ENCODE assay signal across 22 cellular contexts in genomic region chr1:201354151-201354900, GRCh38. TPM values are rescaled to one million over a fixed set of nuclear protein-coding genes. Genes with fewer than 3 reads are reported as not detected.
DNase-seq lines count a peak whose midpoint lies in the region; ATAC-seq, FAIRE-seq and TF ChIP-seq lines count a peak whose summit lies in the region.
"Had no signal": no experiment of that assay in that cellular context is flagged by ENCODE, and none has a peak within 500 bp of the region (broad histone marks: within the 10 kb centered on the region; RNA-seq: fewer than 3 reads in every experiment).

No MANE protein-coding gene starts in this region.

- intact Hi-C loops in IMR-90 (cut with micrococcal nuclease), result no loop called here
- intact Hi-C loops in K562 (cut with micrococcal nuclease), result no loop called here
- intact Hi-C loops in kidney (cut with DNase I), result no loop called here
- intact Hi-C loops in posterior vena cava (cut with DNase I), result loop anchor here in 1 of 2 donors (2.0 kb wide), 1 partner anchor 100 kb away; no protein-coding TSS in a partner anchor

- POLR2A ChIA-PET in IMR-90 (lab: Charles Lee; ENCODE audit: unreplicated experiment), result no interaction called here
- POLR2A ChIA-PET in K562 (lab: Yijun Ruan, JAX), result interaction anchor here (1.1 kb wide), 1 partner anchor 48 kb away, joined by 3 read pairs; no protein-coding TSS in a partner anchor

- H3K4ac ChIP-seq in IMR-90 (ENCODE audit: low read depth, low read length), result no peak overlapping the region

- H2BK120ac ChIP-seq in IMR-90 (ENCODE audit: low read depth, low read length), result no peak overlapping the region

- ATAC-seq in IMR-90 (ENCODE audit: low read depth), result no peak
- no peak for ATAC-seq in K562

- no peak overlapping the region for H3K4me2 ChIP-seq in IMR-90 (ENCODE audit: low read depth, low read length)
- H3K4me2 ChIP-seq in K562 (ENCODE audit: insufficient read depth, low read length), result no peak overlapping the region

- no peak overlapping the region for H3K27ac ChIP-seq in IMR-90 (ENCODE audit: insufficient read depth, low read length)
- H3K27ac ChIP-seq in K562 (ENCODE audit: extremely low read depth, low read depth, low read length), result no peak overlapping the region
- no peak overlapping the region for H3K27ac ChIP-seq in kidney (ENCODE audit: low read depth in 2 of 2, low read length in 2 of 2)

- no peak overlapping the region for H2BK15ac ChIP-seq in IMR-90 (ENCODE audit: low read depth, low read length)

- H3K56ac ChIP-seq in IMR-90 (ENCODE audit: extremely low read depth, insufficient read depth, low read length), result no peak overlapping the region

- H3K9ac ChIP-seq in IMR-90 (ENCODE audit: low read depth, low read length) (no peak overlapping the region), K562 (ENCODE audit: insufficient read depth in 1 of 2, low read depth in 2 of 2, low read length in 2 of 2) (no peak overlapping the region), kidney (ENCODE audit: low read length in 2 of 2) (no peak overlapping the region)

- no CpG with 5 or more reads among the region's 9 CpGs for WGBS in IMR-90 (ENCODE audit: extremely low coverage in 2 of 2, insufficient read length in 1 of 2), 2 experiments
- 3% methylated on average over 9 of the region's 9 CpGs for WGBS in K562 (ENCODE audit: insufficient coverage, low coverage, missing lambda C conversion rate)

- BruUV-seq in IMR-90 (replicated peaks; lab: Mats Ljungman, UMichigan), result no TSS peak
- BruUV-seq in K562 (replicated peaks; lab: Mats Ljungman, UMichigan), result no TSS peak

- no peak overlapping the region for H4K8ac ChIP-seq in IMR-90 (ENCODE audit: low read depth in 2 of 2, low read length in 2 of 2)

- no peak overlapping the region for H2AK5ac ChIP-seq in IMR-90 (ENCODE audit: low read depth, low read length)

- dilution Hi-C loops in IMR-90 (cut with HindIII; ENCODE audit: low sequenced_read_pairs, unreplicated experiment), result no loop called here

- in situ Hi-C loops in IMR-90 (cut with MboI; ENCODE audit: low sequenced_read_pairs) (loop anchor here (5.0 kb wide), 1 partner anchor 92 kb away; no protein-coding TSS in a partner anchor), K562 (cut with MboI) (no loop called here)

- peak overlapping the region; percentile 24 for H2AK9ac ChIP-seq in IMR-90 (replicated peaks; ENCODE audit: low read depth, low read length, poor library complexity)

- no peaks in the 10 kb centered on the region; the same call in 1 of the 2 replicates for H4K20me1 ChIP-seq in IMR-90 (ENCODE audit: insufficient read depth, low read length)
- H4K20me1 ChIP-seq in K562 (replicated peaks; ENCODE audit: control insufficient read depth, insufficient read depth, low read length), result peaks cover 13% of the 10 kb centered on the region

- H3K9me1 ChIP-seq in IMR-90 (ENCODE audit: insufficient read depth, low read length) (no peaks in the 10 kb centered on the region), K562 (ENCODE audit: control insufficient read depth, insufficient read depth, low read length) (no peaks in the 10 kb centered on the region)

- no peaks in the 10 kb centered on the region for H3K79me2 ChIP-seq in K562 (ENCODE audit: control insufficient read depth, insufficient read depth, low read length)

- TF ChIP-seq POLR2A in IMR-90 (IDR thresholded peaks at IDR 0.05; ENCODE audit: low read depth, low read length) (no peak), K562 (conservative IDR thresholded peaks at IDR 0.05) (no peak)

- H3K36me3 ChIP-seq in IMR-90 (ENCODE audit: control insufficient read depth, insufficient read depth, low read length) (no peaks in the 10 kb centered on the region), K562 (ENCODE audit: control insufficient read depth, insufficient read depth, low read length) (no peaks in the 10 kb centered on the region), kidney (ENCODE audit: control insufficient read depth in 1 of 2, insufficient read depth in 2 of 2, low read length in 2 of 2) (no peaks in the 10 kb centered on the region)

- FAIRE-seq in K562 (lab: Jason Lieb, UNC), result no peak
- FAIRE-seq in kidney (lab: Jason Lieb, UNC), result no peak
- FAIRE-seq: GM12891, GM18507, RCC 7860 had no signal

- no peak overlapping the region for H3K18ac ChIP-seq in IMR-90 (ENCODE audit: low read depth, low read length)

- H2BK5ac ChIP-seq in IMR-90 (ENCODE audit: low read depth, low read length, poor library complexity, severe bottlenecking), result no peak overlapping the region

- no peak overlapping the region for H3K14ac ChIP-seq in IMR-90 (replicated peaks; ENCODE audit: low read depth, low read length)

- H3K23ac ChIP-seq in IMR-90 (ENCODE audit: low read depth, low read length), result no peak overlapping the region

- H3K27me3 ChIP-seq in IMR-90 (ENCODE audit: control insufficient read depth, insufficient read depth, low read length) (peaks cover 70% of the 10 kb centered on the region), K562 (ENCODE audit: control insufficient read depth in 2 of 2, insufficient read depth in 2 of 2, low read length in 2 of 2) (peaks cover 0 to 36% of the 10 kb centered on the region in 2 experiments; a peak in 2 of 5 replicates)

- H3K4me1 ChIP-seq in IMR-90 (ENCODE audit: control insufficient read depth, insufficient read depth, low read length), result no peaks in the 10 kb centered on the region
- no peaks in the 10 kb centered on the region for H3K4me1 ChIP-seq in K562 (replicated peaks in 1 of 2; ENCODE audit: control insufficient read depth in 2 of 2, insufficient read depth in 2 of 2, low read length in 2 of 2)
- H3K4me1 ChIP-seq in kidney (ENCODE audit: control insufficient read depth in 1 of 2, insufficient read depth in 1 of 2, low read depth in 1 of 2, low read length in 2 of 2), result peaks cover 0 to 3% of the 10 kb centered on the region in 2 donors

- TF ChIP-seq CTCF in IMR-90 (conservative IDR thresholded peaks at IDR 0.05; ENCODE audit: low read depth, low read length), result no peak
- TF ChIP-seq CTCF in K562 (IDR thresholded peaks at IDR 0.05 in 2 of 3, conservative IDR thresholded peaks at IDR 0.05 in 1 of 3; ENCODE audit: insufficient read depth in 2 of 3, low read depth in 1 of 3, low read length in 3 of 3), result no peak
- no peak for TF ChIP-seq CTCF in kidney (IDR thresholded peaks at IDR 0.05; ENCODE audit: borderline replicate concordance, extremely low read depth, insufficient read depth)

- H3K9me3 ChIP-seq in IMR-90 (ENCODE audit: control insufficient read depth, insufficient read depth, low read length), result no peaks in the 10 kb centered on the region
- no peaks in the 10 kb centered on the region for H3K9me3 ChIP-seq in K562 (replicated peaks; ENCODE audit: control insufficient read depth, insufficient read depth, low read depth, low read length)
- no peaks in the 10 kb centered on the region for H3K9me3 ChIP-seq in kidney (ENCODE audit: control insufficient read depth in 1 of 2, low read length in 2 of 2)

- no peak for TF ChIP-seq EP300 in K562 (IDR thresholded peaks at IDR 0.05; ENCODE audit: low read length)

- H4K5ac ChIP-seq in IMR-90 (ENCODE audit: low read depth, low read length), result no peak overlapping the region

- TF ChIP-seq RAD21 in IMR-90 (IDR thresholded peaks at IDR 0.05; ENCODE audit: low read length) (no peak), K562 (CRISPR knock-in tag; conservative IDR thresholded peaks at IDR 0.05 in 1 of 2, IDR thresholded peaks at IDR 0.05 in 1 of 2) (no peak)

- no peak for DNase-seq in IMR-90
- DNase-seq in K562 (ENCODE audit: extremely low read depth in 1 of 4, low spot score in 3 of 4), result no peak
- DNase-seq in kidney, result peak; percentile 28
- DNase-seq in posterior vena cava (ENCODE audit: low spot score), result peak; percentile 29
- no peak for DNase-seq in activated CD4-positive, alpha-beta T cell treated with anti-CD3 and anti-CD28 coated beads, Interleukin-2, amount 50 U/mL, for 1 hour
- DNase-seq in NCI-H510A treated with DMSO at 0.1 percent for 48 hours (lab: John Stamatoyannopoulos, UW), result no peak
- DNase-seq in HCEC 1CT, result no peak
- DNase-seq: AML-193, GF-D8, MV-4-11, NCI-H1417, NCI-H187 treated with DMSO at 0.1 percent for 48 hours, NCI-H69, SHP77 treated with DMSO at 0.1 percent for 48 hours had no signal

- H3K4me3 ChIP-seq in IMR-90 (ENCODE audit: insufficient read depth, low read depth, low read length), result no peak overlapping the region
- H3K4me3 ChIP-seq in K562, result no peak overlapping the region
- H3K4me3 ChIP-seq in kidney (ENCODE audit: low read length in 2 of 2), result no peak overlapping the region

- no peak overlapping the region for H4K91ac ChIP-seq in IMR-90 (ENCODE audit: insufficient read depth, low read depth, low read length)

- H2AFZ ChIP-seq in IMR-90 (replicated peaks; ENCODE audit: low read length, poor library complexity), result no peak overlapping the region
- H2AFZ ChIP-seq in K562 (ENCODE audit: low read depth, low read length), result no peak overlapping the region

- H3K79me1 ChIP-seq in IMR-90 (ENCODE audit: low read depth in 1 of 2, low read length in 2 of 2), result no peaks in the 10 kb centered on the region

- H2BK20ac ChIP-seq in IMR-90 (ENCODE audit: low read depth, low read length), result no peak overlapping the region

- CTCF ChIA-PET in IMR-90 (lab: Yijun Ruan, JAX) (no interaction called here), K562 (lab: Yijun Ruan, JAX; ENCODE audit: low intra/inter-chr PET ratio) (interaction anchor here (0.6 kb wide), 1 partner anchor 88 kb away, joined by 3 read pairs; no protein-coding TSS in a partner anchor)

RNA-seq across cellular contexts. Expression of gene TNNT2, which starts 23.2 kb away (rescaled TPM):
- total RNA-seq in IMR-90 (2012; rRNA removed) (0.18 and 0.56 TPM in 2 replicates), K562 (2014; rRNA removed) (not detected in 2 replicates), K562 (2014; rRNA removed; fragmentation: Illumina TruSeq; extraction: Trizol) (not detected in 2 replicates), K562 (2015; rRNA removed; fragmentation: Illumina TruSeq; extraction: Trizol) (not detected in 2 replicates), K562 (2021) (not detected in 2 replicates), kidney (2.1 TPM), posterior vena cava (not detected)
- polyA plus RNA-seq in IMR-90 (2012; rRNA removed) (1.2 TPM in 2 replicates), K562 (2011; rRNA removed) (not detected in 2 replicates), K562 (2014; fragmentation: Illumina TruSeq; extraction: Trizol) (not detected in 2 replicates), K562 (2014; fragmentation: Nextera tagmentation; extraction: Ambion mirVana) (not detected), K562 (2014; rRNA removed) (not detected in 2 replicates), kidney (ENCODE audit: insufficient read depth, low read depth, low replicate concordance) (117 TPM)
- 0.29 and 1.1 TPM in 2 replicates for polyA plus RNA-seq in IMR-90 (2012; cell fraction: cytosol; rRNA removed)
- polyA plus RNA-seq in IMR-90 (2012; cell fraction: nucleus; rRNA removed; ENCODE audit: low replicate concordance), result 1.0 and 2.0 TPM in 2 replicates
- not detected in 2 replicates for total RNA-seq in K562 (2011; cell fraction: chromatin; rRNA removed; ENCODE audit: low replicate concordance)
- not detected in 2 replicates for total RNA-seq in K562 (2011; cell fraction: nucleolus; rRNA removed)
- not detected in 2 replicates for total RNA-seq in K562 (2011; cell fraction: nucleoplasm; rRNA removed)
- not detected in 2 replicates for polyA plus RNA-seq in K562 (2011; cell fraction: cytosol; rRNA removed)
- polyA plus RNA-seq in K562 (2011; cell fraction: nucleus; rRNA removed), result not detected in 2 replicates
- not detected in 2 replicates for polyA plus RNA-seq in K562 (2012)
- polyA minus RNA-seq in K562 (2011; rRNA and poly(A)+ RNA removed), result not detected in 2 replicates
- not detected in 2 replicates for polyA minus RNA-seq in K562 (2011; cell fraction: cytosol; rRNA and poly(A)+ RNA removed)
- polyA minus RNA-seq in K562 (2011; cell fraction: nucleus; rRNA and poly(A)+ RNA removed), result not detected in 2 replicates
- total RNA-seq: Daoy, H4, HT1080 had no signal
- polyA plus RNA-seq: CD14-positive monocyte had no signal

RNA-seq across cellular contexts. Expression of gene LAD1, which starts 44.8 kb away (rescaled TPM):
- total RNA-seq in IMR-90 (2012; rRNA removed) (under 0.01 TPM in 1 of 2 replicates, not detected in the other), K562 (2014; rRNA removed) (not detected in 2 replicates), K562 (2014; rRNA removed; fragmentation: Illumina TruSeq; extraction: Trizol) (not detected in 2 replicates), K562 (2015; rRNA removed; fragmentation: Illumina TruSeq; extraction: Trizol) (not detected in 2 replicates), K562 (2021) (0.25 and 0.31 TPM in 2 replicates), kidney (72.6 TPM), posterior vena cava (under 1 TPM in 1 of 2 donors, not detected in 1; 0.29 TPM)
- polyA plus RNA-seq in IMR-90 (2012; rRNA removed) (0.07 and 0.09 TPM in 2 replicates), K562 (2011; rRNA removed) (not detected in 2 replicates), K562 (2014; fragmentation: Illumina TruSeq; extraction: Trizol) (not detected in 2 replicates), K562 (2014; fragmentation: Nextera tagmentation; extraction: Ambion mirVana) (not detected), K562 (2014; rRNA removed) (not detected in 2 replicates), kidney (ENCODE audit: insufficient read depth, low read depth, low replicate concordance) (70.7 TPM)
- polyA plus RNA-seq in IMR-90 (2012; cell fraction: cytosol; rRNA removed), result 0.02 TPM in 1 of 2 replicates, not detected in the other
- 0.08 and 0.29 TPM in 2 replicates for polyA plus RNA-seq in IMR-90 (2012; cell fraction: nucleus; rRNA removed; ENCODE audit: low replicate concordance)
- not detected in 2 replicates for total RNA-seq in K562 (2011; cell fraction: chromatin; rRNA removed; ENCODE audit: low replicate concordance)
- total RNA-seq in K562 (2011; cell fraction: nucleolus; rRNA removed), result not detected in 2 replicates
- total RNA-seq in K562 (2011; cell fraction: nucleoplasm; rRNA removed), result not detected in 2 replicates
- polyA plus RNA-seq in K562 (2011; cell fraction: cytosol; rRNA removed), result not detected in 2 replicates
- polyA plus RNA-seq in K562 (2011; cell fraction: nucleus; rRNA removed), result not detected in 2 replicates
- polyA plus RNA-seq in K562 (2012), result not detected in 2 replicates
- not detected in 2 replicates for polyA minus RNA-seq in K562 (2011; rRNA and poly(A)+ RNA removed)
- not detected in 2 replicates for polyA minus RNA-seq in K562 (2011; cell fraction: cytosol; rRNA and poly(A)+ RNA removed)
- not detected in 2 replicates for polyA minus RNA-seq in K562 (2011; cell fraction: nucleus; rRNA and poly(A)+ RNA removed)
- total RNA-seq: A673, H4, HT1080 had no signal
- polyA plus RNA-seq: CD14-positive monocyte had no signal

Comparison
In these comparisons a context has a peak if more than half of its experiments do, and no peak if none do; other contexts are left out.
1. DNase-seq: peak in kidney (single experiment) and posterior vena cava (single experiment); none in IMR-90 (single experiment), K562 (0 of 4), activated CD4-positive, alpha-beta T cell treated with anti-CD3 and anti-CD28 coated beads, Interleukin-2, amount 50 U/mL, for 1 hour (single experiment), NCI-H510A treated with DMSO at 0.1 percent for 48 hours (single experiment) and HCEC 1CT (single experiment).
2. RNA of gene LAD1, which starts 44.8 kb away (total RNA-seq): 72.6 TPM in kidney (single experiment); 0.29 TPM in posterior vena cava, under 0.01 TPM in IMR-90 and 0.25 to 0.31 TPM in K562; every median in the first group is over 10 times any median in the second.